8 cellular contexts compared by ENCODE assay signal in genomic region chr20:3406481-3407425, GRCh38. TPM values are rescaled to one million over a fixed set of nuclear protein-coding genes. Genes with fewer than 3 reads are reported as not detected.
DNase-seq lines count a peak whose midpoint lies in the region; ATAC-seq and TF ChIP-seq lines count a peak whose summit lies in the region.

No MANE protein-coding gene starts in this region.

- H3K36me3 ChIP-seq in adrenal gland (replicated peaks in 1 of 2), result no peaks in the 10 kb centered on the region
- H3K36me3 ChIP-seq in cardiac muscle cell, result no peaks in the 10 kb centered on the region

- H3K4me1 ChIP-seq in adrenal gland (replicated peaks in 1 of 2) (peaks cover 11 to 15% of the 10 kb centered on the region in 2 donors), cardiac muscle cell (ENCODE audit: low read depth) (peaks cover 10% of the 10 kb centered on the region)

- H3K27me3 ChIP-seq in adrenal gland (no peaks in the 10 kb centered on the region), cardiac muscle cell (no peaks in the 10 kb centered on the region)

- H3K4me3 ChIP-seq in adrenal gland (peak overlapping the region; percentile 19 to 94 (median 68)), cardiac muscle cell (peak overlapping the region; percentile 84)

- TF ChIP-seq POLR2A in adrenal gland (IDR thresholded peaks at IDR 0.05), result no peak

- intact Hi-C loops in adrenal gland (cut with DNase I), result no loop called here

- TF ChIP-seq CTCF in adrenal gland (IDR thresholded peaks at IDR 0.05) (no peak), cardiac muscle cell (IDR thresholded peaks at IDR 0.05; ENCODE audit: low read depth, low read length) (peak; percentile 23)

- peak; percentile 11 for DNase-seq in stimulated activated CD4-positive, alpha-beta T cell treated with anti-CD3 and anti-CD28 coated beads, Interleukin-4, amount 100 ng/mL, for 1 hour
- no peak for DNase-seq in stimulated activated CD4-positive, alpha-beta T cell treated with anti-CD3 and anti-CD28 coated beads, Interleukin-4, amount 100 ng/mL, for 4 hours
- DNase-seq in NCI-H345 treated with DMSO at 0.1 percent for 48 hours (lab: John Stamatoyannopoulos, UW; ENCODE audit: unreplicated experiment), result peak; percentile 41
- DNase-seq in adrenal gland, result peak; percentile 39 to 68 (median 45)
- peak; percentile 34 to 67 for DNase-seq in cardiac muscle cell (ENCODE audit: low read depth in 1 of 2, low spot score in 1 of 2)
- peak in 51 of 56 donors; percentile 17 to 79 (median 60) for DNase-seq in nucleus accumbens (lab: John Stamatoyannopoulos, UW)
- no peak for DNase-seq in NCI-H2107 (lab: John Stamatoyannopoulos, UW)

- WGBS in adrenal gland, 4 donors, result 2 to 8% (median 3%) methylated on average over 36 to 47 of the region's 47 CpGs

- no peaks in the 10 kb centered on the region for H3K9me3 ChIP-seq in adrenal gland (replicated peaks in 1 of 3)
- no peaks in the 10 kb centered on the region for H3K9me3 ChIP-seq in cardiac muscle cell (ENCODE audit: low read depth)

- ATAC-seq in GM18520 (IDR thresholded peaks at IDR 0.05; ENCODE audit: unreplicated experiment), result no peak

- H3K27ac ChIP-seq in adrenal gland (peak overlapping the region; percentile 55 to 98 (median 91)), cardiac muscle cell (peak overlapping the region; percentile 85)

RNA-seq across cellular contexts. Expression of gene DNAAF9, which starts 0.7 kb away (rescaled TPM):
- total RNA-seq in adrenal gland, result 10 to 100 TPM; 14.2 to 26.1 (median 19.8) TPM
- polyA plus RNA-seq in adrenal gland, result 10 to 100 TPM in 1 of 3 donors, 1 to 10 TPM in 2; 6.9 to 10.9 (median 7.7) TPM
- 14.1 and 16.9 TPM in 2 replicates for total RNA-seq in cardiac muscle cell
- polyA plus RNA-seq in cardiac muscle cell, result 11.6 and 11.8 TPM in 2 replicates

Comparison
In these comparisons a context has a peak if more than half of its experiments do, and no peak if none do; other contexts are left out.
1. DNase-seq: peak in stimulated activated CD4-positive, alpha-beta T cell treated with anti-CD3 and anti-CD28 coated beads, Interleukin-4, amount 100 ng/mL, for 1 hour (single experiment), NCI-H345 treated with DMSO at 0.1 percent for 48 hours (single experiment), adrenal gland (7 of 7), cardiac muscle cell (2 of 2) and nucleus accumbens (51 of 56); none in stimulated activated CD4-positive, alpha-beta T cell treated with anti-CD3 and anti-CD28 coated beads, Interleukin-4, amount 100 ng/mL, for 4 hours (0 of 2) and NCI-H2107 (single experiment).